Comparison of ENCODE assay signal across 1 cellular context in genomic region chr3:57026918-57027317, GRCh38.
TF ChIP-seq lines count a peak whose summit lies in the region.

No MANE protein-coding gene starts in this region.

TF ChIP-seq in SK-N-SH treated with all-trans-retinoic acid at 6 μM for 48 hours, 23 proteins besides CTCF, POLR2A, EP300 and RAD21 (continued from another document):
- no peak for TF ChIP-seq BACH2 (CRISPR knock-in tag; IDR thresholded peaks at IDR 0.05; ENCODE audit: borderline replicate concordance)
- TF ChIP-seq TSHZ2 (CRISPR knock-in tag; IDR thresholded peaks at IDR 0.05), result no peak
- no peak for TF ChIP-seq SNAI2 (CRISPR knock-in tag; IDR thresholded peaks at IDR 0.05)
- TF ChIP-seq ZC3H10 (CRISPR knock-in tag; IDR thresholded peaks at IDR 0.05), result no peak
- no peak for TF ChIP-seq TCF4 (CRISPR knock-in tag; IDR thresholded peaks at IDR 0.05; ENCODE audit: borderline replicate concordance)
- TF ChIP-seq ZFP30 (CRISPR knock-in tag; IDR thresholded peaks at IDR 0.05), result no peak
- no peak for TF ChIP-seq ZNF8 (CRISPR knock-in tag; IDR thresholded peaks at IDR 0.05)
- no peak for TF ChIP-seq ISL1 (CRISPR knock-in tag; IDR thresholded peaks at IDR 0.05)
- TF ChIP-seq PPARA (CRISPR knock-in tag; IDR thresholded peaks at IDR 0.05; ENCODE audit: borderline replicate concordance), result no peak
- TF ChIP-seq CSDC2 (CRISPR knock-in tag; IDR thresholded peaks at IDR 0.05), result no peak
- TF ChIP-seq RARB (CRISPR knock-in tag; IDR thresholded peaks at IDR 0.05), result no peak
- TF ChIP-seq OSR1 (CRISPR knock-in tag; IDR thresholded peaks at IDR 0.05), result no peak
- TF ChIP-seq ESRRG (CRISPR knock-in tag; IDR thresholded peaks at IDR 0.05), result no peak
- TF ChIP-seq ZNF565 (CRISPR knock-in tag; conservative IDR thresholded peaks at IDR 0.05; ENCODE audit: low read depth), result no peak
- no peak for TF ChIP-seq ZNF70 (CRISPR knock-in tag; IDR thresholded peaks at IDR 0.05)
